In genomic region chr10:30094601-30095000, GRCh38 we compare ENCODE assay signal across 1 cellular context.
TF ChIP-seq lines count a peak whose summit lies in the region.

No MANE protein-coding gene starts in this region.

TF ChIP-seq in GM23338, 12 proteins besides CTCF, POLR2A, EP300 and RAD21 (continued from another document):
- TF ChIP-seq ZNF462 (CRISPR knock-in tag; IDR thresholded peaks at IDR 0.05) (no peak), ZNF331 (CRISPR knock-in tag; IDR thresholded peaks at IDR 0.05; ENCODE audit: low read depth) (no peak), EZH2phosphoT487 (IDR thresholded peaks at IDR 0.05; ENCODE audit: unreplicated experiment) (no peak), CREB1 (CRISPR knock-in tag; IDR thresholded peaks at IDR 0.05; ENCODE audit: low read depth) (no peak)
- TF ChIP-seq, protein P1, sequence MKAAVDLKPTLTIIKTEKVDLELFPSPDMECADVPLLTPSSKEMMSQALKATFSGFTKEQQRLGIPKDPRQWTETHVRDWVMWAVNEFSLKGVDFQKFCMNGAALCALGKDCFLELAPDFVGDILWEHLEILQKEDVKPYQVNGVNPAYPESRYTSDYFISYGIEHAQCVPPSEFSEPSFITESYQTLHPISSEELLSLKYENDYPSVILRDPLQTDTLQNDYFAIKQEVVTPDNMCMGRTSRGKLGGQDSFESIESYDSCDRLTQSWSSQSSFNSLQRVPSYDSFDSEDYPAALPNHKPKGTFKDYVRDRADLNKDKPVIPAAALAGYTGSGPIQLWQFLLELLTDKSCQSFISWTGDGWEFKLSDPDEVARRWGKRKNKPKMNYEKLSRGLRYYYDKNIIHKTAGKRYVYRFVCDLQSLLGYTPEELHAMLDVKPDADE (IDR thresholded peaks at IDR 0.05) = no peak
